Comparison of ENCODE assay signal across 14 cellular contexts in the genomic region with DNA sequence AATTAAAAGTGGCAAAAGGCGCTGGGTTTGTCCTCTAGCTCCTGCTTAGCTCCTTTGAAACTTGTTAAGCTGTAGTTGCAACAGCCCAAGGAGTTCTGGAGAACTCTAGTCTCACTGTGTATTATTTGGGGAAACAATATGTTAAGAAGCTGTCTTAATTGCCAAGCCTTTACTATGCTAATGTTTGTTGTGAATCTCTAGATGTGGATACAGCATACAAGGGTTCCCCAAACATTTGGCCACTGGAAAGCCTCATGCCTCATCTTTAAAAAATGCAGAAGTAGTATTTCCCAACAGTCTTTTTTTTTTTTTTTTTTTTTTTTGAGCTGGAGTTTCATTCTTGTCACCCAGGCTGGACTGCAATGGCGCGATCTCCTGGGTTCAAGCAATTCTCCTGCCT.
DNase-seq lines count a peak whose midpoint lies in the region; ATAC-seq and TF ChIP-seq lines count a peak whose summit lies in the region.
"Had no signal": no experiment of that assay in that cellular context is flagged by ENCODE, and none has a peak within 500 bp of the region (broad histone marks: within the 10 kb centered on the region; RNA-seq: fewer than 3 reads in every experiment).

No MANE protein-coding gene starts in this region.

- H3K9me3 ChIP-seq in fibroblast of lung (ENCODE audit: control insufficient read depth, insufficient read depth, low read depth, low read length) (no peaks in the 10 kb centered on the region), stomach (no peaks in the 10 kb centered on the region)
- no peaks in the 10 kb centered on the region for H3K9me3 ChIP-seq in CD4-positive, alpha-beta T cell (ENCODE audit: control insufficient read depth, low read length)
- H3K9me3 ChIP-seq: MG63, ovary had no signal

- no peak overlapping the region for H3K4me3 ChIP-seq in fibroblast of lung (replicated peaks in 1 of 4; ENCODE audit: control extremely low read depth in 1 of 4, insufficient read depth in 1 of 4, low read depth in 3 of 4, low read length in 4 of 4)
- H3K4me3 ChIP-seq in stomach = no peak overlapping the region
- H3K4me3 ChIP-seq: MG63, ovary had no signal

- no peak overlapping the region for H3K4me3 Mint-ChIP-seq in CD4-positive, alpha-beta T cell
- H3K4me3 Mint-ChIP-seq: activated CD4-positive, alpha-beta T cell treated with anti-CD3 and anti-CD28 coated beads, Interleukin-2, amount 10 ng/mL, durations not matched to agents 24 days and 14 days had no signal

- H3K4me1 ChIP-seq in fibroblast of lung (ENCODE audit: control insufficient read depth, extremely low read depth, insufficient read depth, low read length) (peaks cover 14% of the 10 kb centered on the region), stomach (peaks cover 49 to 100% (median 76%) of the 10 kb centered on the region in 4 donors)

- TF ChIP-seq POLR2A in stomach (IDR thresholded peaks at IDR 0.05) = no peak

- H3K27ac ChIP-seq in fibroblast of lung (ENCODE audit: insufficient read depth, low read length) (no peak overlapping the region), stomach (peak overlapping the region; percentile 6 to 65 (median 54))
- H3K27ac ChIP-seq in CD4-positive, alpha-beta T cell (ENCODE audit: low read depth, low read length) = no peak overlapping the region
- H3K27ac ChIP-seq: ovary had no signal

- H3K4me1 Mint-ChIP-seq in CD4-positive, alpha-beta T cell (ENCODE audit: low read depth) = peaks cover 55% of the 10 kb centered on the region

- TF ChIP-seq CTCF in fibroblast of lung (conservative IDR thresholded peaks at IDR 0.05 in 1 of 2, IDR thresholded peaks at IDR 0.05 in 1 of 2; ENCODE audit: low read depth in 1 of 2, low read length in 2 of 2) = no peak
- no peak for TF ChIP-seq CTCF in stomach (IDR thresholded peaks at IDR 0.05)
- no peak for TF ChIP-seq CTCF in CD4-positive, alpha-beta T cell (IDR thresholded peaks at IDR 0.05)

- H3K36me3 ChIP-seq in fibroblast of lung (ENCODE audit: control insufficient read depth, insufficient read depth, low read length) (no peaks in the 10 kb centered on the region), stomach (no peaks in the 10 kb centered on the region)
- H3K36me3 ChIP-seq: MG63, ovary had no signal

- H3K79me2 ChIP-seq in fibroblast of lung (ENCODE audit: control insufficient read depth, insufficient read depth, low read length) = no peaks in the 10 kb centered on the region

- H3K4me2 ChIP-seq in fibroblast of lung (ENCODE audit: extremely low read depth, insufficient read depth, low read length) = peak overlapping the region; percentile 32

- intact Hi-C loops in stomach (cut with DNase I; ENCODE audit: low total_unique reads) = no loop called here
- intact Hi-C loops in CD4-positive, alpha-beta T cell (cut with DNase I, micrococcal nuclease) = no loop called here

- no peaks in the 10 kb centered on the region for H4K20me1 ChIP-seq in fibroblast of lung (ENCODE audit: control insufficient read depth, extremely low read depth, insufficient read depth, low read length)

- H3K27me3 ChIP-seq in fibroblast of lung (ENCODE audit: control insufficient read depth, insufficient read depth, low read length) = no peaks in the 10 kb centered on the region
- H3K27me3 ChIP-seq in stomach = no peaks in the 10 kb centered on the region
- H3K27me3 ChIP-seq in CD4-positive, alpha-beta T cell (ENCODE audit: control insufficient read depth, insufficient read depth, low read length) = no peaks in the 10 kb centered on the region
- H3K27me3 ChIP-seq: MG63, ovary had no signal

- WGBS in stomach, 5 donors = 84 to 98% (median 86%) methylated on average over 3 of the region's 3 CpGs

- no peaks in the 10 kb centered on the region for H3K9me3 Mint-ChIP-seq in CD4-positive, alpha-beta T cell
- H3K9me3 Mint-ChIP-seq: activated CD4-positive, alpha-beta T cell treated with anti-CD3 and anti-CD28 coated beads, Interleukin-2, amount 10 ng/mL, durations not matched to agents 24 days and 14 days had no signal

- H3K27ac Mint-ChIP-seq in CD4-positive, alpha-beta T cell = no peak overlapping the region
- H3K27ac Mint-ChIP-seq: activated CD4-positive, alpha-beta T cell treated with anti-CD3 and anti-CD28 coated beads, Interleukin-2, amount 10 ng/mL, durations not matched to agents 24 days and 14 days had no signal

- H3K9ac ChIP-seq in fibroblast of lung (ENCODE audit: insufficient read depth, low read length) = no peak overlapping the region

- POLR2A ChIA-PET in CD4-positive, alpha-beta T cell (lab: Charles Lee) = no interaction called here

- DNase-seq in NCI-H2171 treated with DMSO at 0.1 percent for 48 hours (lab: John Stamatoyannopoulos, UW) (peak; percentile 21), NCI-H2171 (lab: John Stamatoyannopoulos, UW) (no peak), NCI-H524 treated with DMSO at 0.1 percent for 48 hours (lab: John Stamatoyannopoulos, UW) (peak; percentile 14), fibroblast of lung (ENCODE audit: low read depth in 2 of 2) (peak; percentile 33 to 80), stomach (no peak)
- no peak for DNase-seq in CD4-positive, alpha-beta T cell
- DNase-seq: 8988T; activated CD4-positive, alpha-beta T cell treated with anti-CD3 and anti-CD28 coated beads, Interleukin-2, amount 10 ng/mL, durations not matched to agents 24 days and 14 days; activated gamma-delta T cell; MG63; ovary; stimulated activated CD4-positive, alpha-beta T cell treated with anti-CD3 and anti-CD28 coated beads, Interleukin-4, amount 100 ng/mL, for 1 hour had no signal

- TF ChIP-seq EP300 in stomach (IDR thresholded peaks at IDR 0.05) = no peak

- no peaks in the 10 kb centered on the region for H3K36me3 Mint-ChIP-seq in CD4-positive, alpha-beta T cell (ENCODE audit: low read depth)

- no peaks in the 10 kb centered on the region for H3K27me3 Mint-ChIP-seq in CD4-positive, alpha-beta T cell
- H3K27me3 Mint-ChIP-seq: activated CD4-positive, alpha-beta T cell treated with anti-CD3 and anti-CD28 coated beads, Interleukin-2, amount 10 ng/mL, durations not matched to agents 24 days and 14 days had no signal

- ATAC-seq in HG03095 (IDR thresholded peaks at IDR 0.05; ENCODE audit: unreplicated experiment) (no peak), GM21529 (IDR thresholded peaks at IDR 0.05; ENCODE audit: unreplicated experiment) (no peak)
- no peak for ATAC-seq in CD4-positive, alpha-beta T cell (ENCODE audit: poor library complexity)

- CTCF ChIA-PET in CD4-positive, alpha-beta T cell (lab: Charles Lee) = no interaction called here

- H2AFZ ChIP-seq in fibroblast of lung (ENCODE audit: low read length) = no peak overlapping the region

Comparison
In these comparisons a context has a peak if more than half of its experiments do, and no peak if none do; other contexts are left out.
1. DNase-seq: peak in NCI-H2171 treated with DMSO at 0.1 percent for 48 hours (single experiment), NCI-H524 treated with DMSO at 0.1 percent for 48 hours (single experiment) and fibroblast of lung (2 of 2); none in NCI-H2171 (single experiment), stomach (single experiment) and CD4-positive, alpha-beta T cell (0 of 10).
2. H3K27ac ChIP-seq: peak in stomach (5 of 5); none in fibroblast of lung (single experiment) and CD4-positive, alpha-beta T cell (single experiment).